8 cellular contexts compared by ENCODE assay signal in genomic region chr19:45485301-45486077, GRCh38. TPM values are rescaled to one million over a fixed set of nuclear protein-coding genes. Genes with fewer than 3 reads are reported as not detected.
DNase-seq lines count a peak whose midpoint lies in the region; ATAC-seq and TF ChIP-seq lines count a peak whose summit lies in the region.

No MANE protein-coding gene starts in this region.

- H3K9me3 Mint-ChIP-seq in chondrocyte (ENCODE audit: low read depth): no peaks in the 10 kb centered on the region

- H3K27me3 Mint-ChIP-seq in chondrocyte (ENCODE audit: low read depth): no peaks in the 10 kb centered on the region

- peaks cover 2% of the 10 kb centered on the region for H3K4me1 Mint-ChIP-seq in chondrocyte (ENCODE audit: low read depth)

- DNase-seq in Ammon's horn (ENCODE audit: low spot score) (peak; percentile 97), NCI-H446 treated with DMSO at 0.1 percent for 48 hours (lab: John Stamatoyannopoulos, UW) (peak; percentile 87), chondrocyte (ENCODE audit: low spot score) (peak; percentile 99)
- DNase-seq in activated CD4-positive, alpha-beta T cell treated with anti-CD3 and anti-CD28 coated beads for 1 hour: peak; percentile 95
- DNase-seq in stimulated activated CD4-positive, alpha-beta T cell treated with anti-CD3 and anti-CD28 coated beads, Interleukin-1b, Interleukin-23, amount 100 ng/mL, for 24 hours (ENCODE audit: low read depth in 4 of 4, low spot score in 1 of 4): peak; percentile 96 to 99 (median 98)

- H3K4me3 Mint-ChIP-seq in chondrocyte (ENCODE audit: unreplicated experiment): peak overlapping the region; percentile 94

- H3K27ac ChIP-seq in layer of hippocampus (ENCODE audit: low read depth, low read length): peak overlapping the region; percentile 68

- peak; percentile 95 for ATAC-seq in GM19043 (IDR thresholded peaks at IDR 0.05; ENCODE audit: low read depth, unreplicated experiment)
- ATAC-seq in HG03354 (IDR thresholded peaks at IDR 0.05; ENCODE audit: poor library complexity, severe bottlenecking, unreplicated experiment): peak; percentile 94

- peak overlapping the region; percentile 95 for H3K27ac Mint-ChIP-seq in chondrocyte (ENCODE audit: unreplicated experiment)

- no peaks in the 10 kb centered on the region for H3K36me3 Mint-ChIP-seq in chondrocyte (ENCODE audit: low read depth)

- H3K27me3 ChIP-seq in layer of hippocampus (ENCODE audit: control insufficient read depth, insufficient read depth, low read length): no peaks in the 10 kb centered on the region

- peak; percentile 85 for TF ChIP-seq CTCF in chondrocyte (IDR thresholded peaks at IDR 0.05)

RNA-seq across cellular contexts. Expression of gene RTN2, which starts 11.4 kb away (rescaled TPM):
- 11.5 to 16.0 TPM (median 13.7 TPM) in 3 replicates for total RNA-seq in chondrocyte

RNA-seq across cellular contexts. Expression of gene PPM1N, which starts 12.8 kb away (rescaled TPM):
- 0.52 to 0.63 TPM in 2 of 3 replicates, not detected in the other for total RNA-seq in chondrocyte

RNA-seq across cellular contexts. Expression of gene FOSB, which starts 17.7 kb away (rescaled TPM):
- total RNA-seq in chondrocyte: 25.5 to 50.9 TPM (median 43.8 TPM) in 3 replicates

RNA-seq across cellular contexts. Expression of gene VASP, which starts 21.8 kb away (rescaled TPM):
- 65.6 to 145 TPM (median 142 TPM) in 3 replicates for total RNA-seq in chondrocyte

Comparison
In these comparisons a context has a peak if more than half of its experiments do, and no peak if none do; other contexts are left out.
1. Peak in every context shown above with its lines: DNase-seq, ATAC-seq and H3K27ac ChIP-seq.